In the genomic region with DNA sequence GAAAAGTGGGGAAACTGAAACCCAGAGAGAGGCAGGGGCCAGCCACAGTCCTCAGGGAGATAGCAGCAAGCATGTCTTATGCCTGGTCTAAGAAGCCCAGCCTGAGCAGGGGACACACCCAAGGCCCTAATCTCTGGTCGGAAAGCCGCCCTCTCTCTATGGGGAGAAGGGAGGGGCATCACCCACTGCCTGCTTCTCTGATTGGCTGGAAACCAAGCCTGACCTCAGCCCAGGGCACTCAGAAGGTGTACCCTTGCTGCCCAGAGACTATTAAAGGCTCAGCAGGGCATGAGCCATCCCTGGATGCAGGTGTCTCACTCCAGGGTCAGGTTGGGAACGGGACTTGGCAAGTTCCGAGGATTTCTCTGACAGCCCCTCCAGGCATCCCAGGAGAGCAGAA, we compare ENCODE assay signal across 15 cellular contexts. TPM values are rescaled to one million over a fixed set of nuclear protein-coding genes. Genes with fewer than 3 reads are reported as not detected.
DNase-seq lines count a peak whose midpoint lies in the region; ATAC-seq and TF ChIP-seq lines count a peak whose summit lies in the region.
"Had no signal": no experiment of that assay in that cellular context is flagged by ENCODE, and none has a peak within 500 bp of the region (broad histone marks: within the 10 kb centered on the region; RNA-seq: fewer than 3 reads in every experiment).

No MANE protein-coding gene starts in this region.

- intact Hi-C loops in PC-3 (cut with micrococcal nuclease) (loop anchor here (10.0 kb wide), 1 partner anchor 706 kb away; no protein-coding TSS in a partner anchor), transverse colon (cut with DNase I; ENCODE audit: low total_unique reads) (no loop called here), prostate gland (cut with DNase I) (no loop called here), gastrocnemius medialis (cut with DNase I; ENCODE audit: low total_unique reads) (no loop called here)

- H3K9ac ChIP-seq in PC-3 (ENCODE audit: low read length): no peak overlapping the region

- H3K4me3 ChIP-seq in PC-3 (ENCODE audit: low read length) (no peak overlapping the region), esophagus (ENCODE audit: low read depth in 1 of 2, low read length in 2 of 2) (peak overlapping the region; percentile 23 to 30), transverse colon (no peak overlapping the region), prostate gland (no peak overlapping the region), gastrocnemius medialis (no peak overlapping the region)
- H3K4me3 ChIP-seq: coronary artery had no signal

- peak; percentile 57 for ATAC-seq in PC-3
- ATAC-seq in GM21619 (IDR thresholded peaks at IDR 0.05; ENCODE audit: unreplicated experiment): no peak
- no peak for ATAC-seq in gastrocnemius medialis

- CTCF ChIA-PET in PC-3 (lab: Charles Lee): interaction anchor here (0.6 kb wide), 1 partner anchor 19 kb away, joined by 3 read pairs; no protein-coding TSS in a partner anchor

- no peak overlapping the region for H2AFZ ChIP-seq in PC-3 (ENCODE audit: low read length)

- no peaks in the 10 kb centered on the region for H3K79me2 ChIP-seq in PC-3 (ENCODE audit: low read length)

- peaks cover 13% of the 10 kb centered on the region for H3K4me1 ChIP-seq in PC-3 (ENCODE audit: insufficient read depth, low read length)
- H3K4me1 ChIP-seq in esophagus (ENCODE audit: control insufficient read depth in 2 of 2, insufficient read depth in 2 of 2, low read length in 1 of 2): peaks cover 0 to 4% of the 10 kb centered on the region in 2 donors
- H3K4me1 ChIP-seq in transverse colon: peaks cover 0 to 15% (median 8%) of the 10 kb centered on the region in 4 donors
- H3K4me1 ChIP-seq in prostate gland (replicated peaks): peaks cover 2% of the 10 kb centered on the region
- no peaks in the 10 kb centered on the region for H3K4me1 ChIP-seq in gastrocnemius medialis

- TF ChIP-seq EP300 in transverse colon (IDR thresholded peaks at IDR 0.05; ENCODE audit: low read depth): no peak

- POLR2A ChIA-PET in PC-3 (lab: Charles Lee; ENCODE audit: unreplicated experiment): no interaction called here

- H3K9me2 ChIP-seq in PC-3 (replicated peaks; ENCODE audit: low read length): no peaks in the 10 kb centered on the region

- H3K9me3 ChIP-seq in PC-3 (ENCODE audit: low read length): no peaks in the 10 kb centered on the region
- H3K9me3 ChIP-seq in esophagus (ENCODE audit: control insufficient read depth in 2 of 2, insufficient read depth in 1 of 2, low read depth in 1 of 2, low read length in 1 of 2): no peaks in the 10 kb centered on the region
- H3K9me3 ChIP-seq in transverse colon: no peaks in the 10 kb centered on the region
- H3K9me3 ChIP-seq in prostate gland: no peaks in the 10 kb centered on the region
- no peaks in the 10 kb centered on the region for H3K9me3 ChIP-seq in gastrocnemius medialis
- H3K9me3 ChIP-seq: BE2C had no signal

- TF ChIP-seq CTCF in PC-3 (conservative IDR thresholded peaks at IDR 0.05; ENCODE audit: low read depth, low read length) (no peak), transverse colon (IDR thresholded peaks at IDR 0.05) (no peak), prostate gland (IDR thresholded peaks at IDR 0.05) (no peak), gastrocnemius medialis (IDR thresholded peaks at IDR 0.05 in 4 of 5, conservative IDR thresholded peaks at IDR 0.05 in 1 of 5) (no peak)

- H3K27me3 ChIP-seq in PC-3 (ENCODE audit: low read length) (no peaks in the 10 kb centered on the region), esophagus (ENCODE audit: control insufficient read depth in 1 of 2, insufficient read depth in 2 of 2, low read length in 2 of 2) (no peaks in the 10 kb centered on the region), transverse colon (no peaks in the 10 kb centered on the region), prostate gland (replicated peaks; ENCODE audit: insufficient read depth) (no peaks in the 10 kb centered on the region), gastrocnemius medialis (no peaks in the 10 kb centered on the region)
- H3K27me3 ChIP-seq: BE2C had no signal

- BruUV-seq in PC-3 (replicated peaks; lab: Mats Ljungman, UMichigan): no TSS peak

- in situ Hi-C loops in transverse colon (cut with MboI; ENCODE audit: low pct_ligation_motif_present in 1 of 4, low pct_unique_long_range_greater_than_20kb in 1 of 4, low sequenced_read_pairs in 3 of 4) (no loop called here), gastrocnemius medialis (cut with MboI; ENCODE audit: low sequenced_read_pairs in 4 of 4) (no loop called here)

- peak; percentile 18 for DNase-seq in DMS153 (lab: John Stamatoyannopoulos, UW)
- DNase-seq in DMS153 treated with DMSO at 0.1 percent for 48 hours (lab: John Stamatoyannopoulos, UW; ENCODE audit: unreplicated experiment): no peak
- no peak for DNase-seq in PC-3
- DNase-seq in transverse colon: peak; percentile 76
- DNase-seq in prostate gland (ENCODE audit: low spot score): no peak
- no peak for DNase-seq in gastrocnemius medialis
- DNase-seq: BE2C, Karpas-422, NCI-H1436 treated with DMSO at 0.1 percent for 48 hours had no signal

- H3K27ac ChIP-seq in PC-3 (ENCODE audit: low read length) (no peak overlapping the region), esophagus (ENCODE audit: low read depth in 2 of 2, low read length in 1 of 2) (peak overlapping the region; percentile 87 to 98), transverse colon (peak overlapping the region in 3 of 4 donors; percentile 48 to 56 (median 53)), prostate gland (peak overlapping the region in 1 of 2 donors; percentile 5), gastrocnemius medialis (no peak overlapping the region)
- H3K27ac ChIP-seq: 22Rv1, coronary artery had no signal

- H4K20me1 ChIP-seq in PC-3 (ENCODE audit: low read length): no peaks in the 10 kb centered on the region

- H3F3A ChIP-seq in PC-3 (ENCODE audit: low read length, unreplicated experiment): no peaks in the 10 kb centered on the region

- peak overlapping the region; percentile 32; the same call in 1 of the 2 replicates for H3K4me2 ChIP-seq in PC-3 (ENCODE audit: low read length)

- 44 to 73% methylated on average over 4 of the region's 4 CpGs for WGBS in esophagus, 2 donors
- WGBS in transverse colon (ENCODE audit: low coverage in 1 of 2), 2 donors: 40% methylated on average over 4 of the region's 4 CpGs; no CpG with 5 or more reads in 1 of the 2 donors
- WGBS in prostate gland: 47% methylated on average over 4 of the region's 4 CpGs

- H3K36me3 ChIP-seq in PC-3 (ENCODE audit: low read depth, low read length) (peaks cover 1% of the 10 kb centered on the region; the same call in 1 of the 2 replicates), esophagus (ENCODE audit: control insufficient read depth in 2 of 2, insufficient read depth in 2 of 2, low read length in 1 of 2) (peaks cover 0 to 8% of the 10 kb centered on the region in 2 donors), transverse colon (no peaks in the 10 kb centered on the region), prostate gland (no peaks in the 10 kb centered on the region), gastrocnemius medialis (no peaks in the 10 kb centered on the region)
- H3K36me3 ChIP-seq: BE2C had no signal

- TF ChIP-seq POLR2A in transverse colon (IDR thresholded peaks at IDR 0.05) (no peak), prostate gland (IDR thresholded peaks at IDR 0.05) (no peak), gastrocnemius medialis (IDR thresholded peaks at IDR 0.05) (no peak)

RNA-seq across cellular contexts. Expression of a gene that starts 5.7 kb away (rescaled TPM):
- 1.4 TPM in 2 replicates for total RNA-seq in PC-3 (2014; rRNA removed)
- over 10,000 TPM; 46,015 to 60,858 TPM for polyA plus RNA-seq in esophagus
- total RNA-seq in transverse colon: under 1 TPM in 1 of 4 donors, not detected in 3; 0.27 TPM
- 10 to 100 TPM; 38.4 to 62.7 TPM for total RNA-seq in prostate gland
- not detected for total RNA-seq in gastrocnemius medialis
- total RNA-seq: NCI-H460, posterior vena cava had no signal

RNA-seq across cellular contexts. Expression of a gene that starts 7.6 kb away (rescaled TPM):
- total RNA-seq in PC-3 (2014; rRNA removed) (121 and 144 TPM in 2 replicates), transverse colon (10 to 100 TPM in 1 of 4 donors, 1 to 10 TPM in 2, under 1 TPM in 1; 0.80 to 17.6 (median 7.4) TPM), prostate gland (1,000 to 10,000 TPM in 1 of 2 donors, 100 to 1,000 TPM in 1; 138 to 1,038 TPM), gastrocnemius medialis (not detected)
- 1,000 to 10,000 TPM; 1,457 to 2,808 TPM for polyA plus RNA-seq in esophagus
- total RNA-seq: posterior vena cava had no signal

RNA-seq across cellular contexts. Expression of a gene that starts 17.0 kb away (rescaled TPM):
- 2,299 and 2,451 TPM in 2 replicates for total RNA-seq in PC-3 (2014; rRNA removed)
- polyA plus RNA-seq in esophagus: 1,000 to 10,000 TPM in 1 of 2 donors, 100 to 1,000 TPM in 1; 506 to 1,087 TPM
- total RNA-seq in transverse colon: 1,000 to 10,000 TPM in 3 of 4 donors, 100 to 1,000 TPM in 1; 788 to 3,666 (median 2,734) TPM
- 100 to 1,000 TPM; 351 to 398 TPM for total RNA-seq in prostate gland
- 10 to 100 TPM in 1 of 4 donors, 1 to 10 TPM in 1, under 1 TPM in 1, not detected in 1; 0.53 to 11.0 (median 3.6) TPM for total RNA-seq in gastrocnemius medialis

RNA-seq across cellular contexts. Expression of a gene that starts 21.4 kb away (rescaled TPM):
- total RNA-seq in PC-3 (2014; rRNA removed) (not detected in 2 replicates), transverse colon (not detected), prostate gland (not detected), gastrocnemius medialis (not detected)
- under 1 TPM; 0.07 to 0.10 TPM for polyA plus RNA-seq in esophagus
- total RNA-seq: NCI-H460, posterior vena cava had no signal

RNA-seq across cellular contexts. Expression of a gene that starts 30.2 kb away (rescaled TPM):
- total RNA-seq in PC-3 (2014; rRNA removed) (not detected in 2 replicates), transverse colon (not detected), prostate gland (not detected), gastrocnemius medialis (not detected)
- polyA plus RNA-seq in esophagus: not detected
- total RNA-seq: NCI-H460, posterior vena cava had no signal

Comparison
In these comparisons a context has a peak if more than half of its experiments do, and no peak if none do; other contexts are left out.
1. DNase-seq: peak in DMS153 (single experiment) and transverse colon (single experiment); none in DMS153 treated with DMSO at 0.1 percent for 48 hours (single experiment), PC-3 (single experiment), prostate gland (single experiment) and gastrocnemius medialis (0 of 2).
2. H3K27ac ChIP-seq: peak in esophagus (2 of 2) and transverse colon (3 of 4); none in PC-3 (single experiment) and gastrocnemius medialis (0 of 4).
3. H3K4me3 ChIP-seq: peak in esophagus (2 of 2); none in PC-3 (single experiment), transverse colon (0 of 4), prostate gland (0 of 2) and gastrocnemius medialis (0 of 4).
4. RNA of a gene that starts 5.7 kb away (total RNA-seq): 38.4 to 62.7 TPM in prostate gland; 1.4 TPM in PC-3, 0.27 TPM in transverse colon and not detected in gastrocnemius medialis; every median in the first group is over 10 times any median in the second.
5. RNA of a gene that starts 17.0 kb away (total RNA-seq): 788 to 3,666 TPM in transverse colon, 2,299 to 2,451 TPM in PC-3 and 351 to 398 TPM in prostate gland; 0.53 to 11.0 TPM in gastrocnemius medialis; every median in the first group is over 10 times any median in the second.